ENCODE assay signal across 15 cellular contexts in genomic region chr11:126499124-126499752, GRCh38.
DNase-seq lines count a peak whose midpoint lies in the region; ATAC-seq, FAIRE-seq and TF ChIP-seq lines count a peak whose summit lies in the region.
"Had no signal": no experiment of that assay in that cellular context is flagged by ENCODE, and none has a peak within 500 bp of the region (broad histone marks: within the 10 kb centered on the region; RNA-seq: fewer than 3 reads in every experiment).

No MANE protein-coding gene starts in this region.

- no peak overlapping the region for H2AK5ac ChIP-seq in H1 (ENCODE audit: low read depth, low read length)

- H3K79me1 ChIP-seq in H1 (ENCODE audit: low read depth, low read length) = 0 out of 2 replicates have a peak, but pooled peaks cover 3% of the 10 kb centered on the region

- H4K8ac ChIP-seq in H1 (ENCODE audit: extremely low read depth, insufficient read depth, low read length) = no peak overlapping the region

- H2BK12ac ChIP-seq in H1 (ENCODE audit: low read depth, low read length) = no peak overlapping the region

- no peaks in the 10 kb centered on the region for H3K79me2 ChIP-seq in H1 (ENCODE audit: control insufficient read depth in 1 of 2, insufficient read depth in 2 of 2, low read length in 2 of 2)

- no peak overlapping the region for H2BK5ac ChIP-seq in H1 (ENCODE audit: low read depth, low read length)

- H3K27me3 ChIP-seq in H1 (replicated peaks in 1 of 4; ENCODE audit: control insufficient read depth in 3 of 4, extremely low read depth in 1 of 4, insufficient read depth in 3 of 4, low read length in 3 of 4) = no peaks in the 10 kb centered on the region
- peaks cover 0 to 54% (median 0%) of the 10 kb centered on the region in 7 donors for H3K27me3 ChIP-seq in spleen (replicated peaks in 1 of 7)

- H3K56ac ChIP-seq in H1 (replicated peaks; ENCODE audit: insufficient read length, low read depth, low read length) = no peak overlapping the region

- POLR2A ChIA-PET in H1 (lab: Charles Lee; ENCODE audit: partially characterized antibody) = interaction anchor here (1.0 kb wide), 1 partner anchor 57 kb away, joined by 3 read pairs; no protein-coding TSS in a partner anchor

- peak overlapping the region; percentile 45 for H4K91ac ChIP-seq in H1 (replicated peaks; ENCODE audit: insufficient read length, low read length)

- peak overlapping the region; percentile 40; the same call in 1 of the 2 replicates for H3K18ac ChIP-seq in H1 (ENCODE audit: extremely low read depth, low read length)

- no peak for TF ChIP-seq POLR2A in H1 (IDR thresholded peaks at IDR 0.05; ENCODE audit: control extremely low read depth in 1 of 2, low read depth in 2 of 2, low read length in 2 of 2)
- TF ChIP-seq POLR2A in spleen (IDR thresholded peaks at IDR 0.05) = no peak

- peaks cover 4 to 32% (median 14%) of the 10 kb centered on the region in 4 experiments for H3K4me1 ChIP-seq in H1 (replicated peaks in 1 of 4; ENCODE audit: control insufficient read depth in 3 of 4, insufficient read depth in 4 of 4, low read length in 3 of 4)
- no peaks in the 10 kb centered on the region for H3K4me1 ChIP-seq in spleen

- H3K36me3 ChIP-seq in H1 (ENCODE audit: control insufficient read depth in 2 of 4, insufficient read depth in 4 of 4, low read length in 3 of 4) = no peaks in the 10 kb centered on the region
- H3K36me3 ChIP-seq in spleen = no peaks in the 10 kb centered on the region

- H2BK120ac ChIP-seq in H1 (replicated peaks; ENCODE audit: low read depth, low read length) = no peak overlapping the region

- no peak overlapping the region for H3K9ac ChIP-seq in H1 (replicated peaks in 1 of 4; ENCODE audit: extremely low read depth in 1 of 4, low read depth in 3 of 4, low read length in 3 of 4)

- no peak for FAIRE-seq in H1 (lab: Jason Lieb, UNC)
- FAIRE-seq: A204.1 had no signal

- CTCF ChIA-PET in H1 (lab: Charles Lee; ENCODE audit: partially characterized antibody) = interaction anchor here (0.9 to 1.3 kb wide), 5 partner anchors 10 to 59 kb away, joined by 3 to 6 read pairs (median 3); no protein-coding TSS in a partner anchor

- ATAC-seq in GM21723 (IDR thresholded peaks at IDR 0.05; ENCODE audit: unreplicated experiment) = no peak
- ATAC-seq: T-cell had no signal

- 0 out of 2 replicates have a peak overlapping the region, but pooled peaks have one; percentile 26 for H2BK15ac ChIP-seq in H1 (ENCODE audit: low read length)

- H3K9me3 ChIP-seq in H1 (ENCODE audit: insufficient read depth in 2 of 2, low read depth in 1 of 2, low read length in 1 of 2) = no peaks in the 10 kb centered on the region
- peaks cover 0 to 11% (median 4%) of the 10 kb centered on the region in 8 donors for H3K9me3 ChIP-seq in spleen

- no peak overlapping the region for H3K14ac ChIP-seq in H1 (ENCODE audit: insufficient read length)

- H3K4me3 ChIP-seq in H1 (ENCODE audit: extremely low read depth in 1 of 4, insufficient read depth in 2 of 4, low read depth in 3 of 4, low read length in 4 of 4) (no peak overlapping the region), spleen (no peak overlapping the region)

- H3K23ac ChIP-seq in H1 (ENCODE audit: insufficient read length) = no peak overlapping the region

- TF ChIP-seq CTCF in H1 (IDR thresholded peaks at IDR 0.05; ENCODE audit: control extremely low read depth in 1 of 3, insufficient read depth in 1 of 3, low read depth in 1 of 3, low read length in 3 of 3) (no peak), spleen (IDR thresholded peaks at IDR 0.05 in 8 of 11, conservative IDR thresholded peaks at IDR 0.05 in 3 of 11) (no peak)

- no peak for TF ChIP-seq RAD21 in H1 (IDR thresholded peaks at IDR 0.05 in 1 of 2, conservative IDR thresholded peaks at IDR 0.05 in 1 of 2; ENCODE audit: low read depth in 2 of 2, low read length in 2 of 2)

- no peaks in the 10 kb centered on the region for H4K20me1 ChIP-seq in H1 (replicated peaks in 1 of 2; ENCODE audit: control insufficient read depth in 1 of 2, insufficient read depth in 2 of 2, low read length in 2 of 2)

- no peak overlapping the region for H3K4ac ChIP-seq in H1 (replicated peaks; ENCODE audit: insufficient read length, low read depth, low read length)

- no peaks in the 10 kb centered on the region for H3K23me2 ChIP-seq in H1 (ENCODE audit: low read depth, low read length)

- TF ChIP-seq EP300 in H1 (IDR thresholded peaks at IDR 0.05; ENCODE audit: borderline replicate concordance in 1 of 2, low read depth in 2 of 2, low read length in 2 of 2) = no peak

- H2AFZ ChIP-seq in H1 (ENCODE audit: low read length) = no peak overlapping the region

- WGBS in H1 (ENCODE audit: extremely low coverage in 1 of 2, insufficient coverage in 1 of 2, insufficient read length in 1 of 2, insufficient replicate concordance in 2 of 2, low coverage in 1 of 2, low lambda C conversion rate in 2 of 2, missing lambda C conversion rate in 1 of 2), 2 experiments = 71% methylated on average over 19 of the region's 19 CpGs; no CpG with 5 or more reads in 1 of the 2 experiments
- 46 to 59% (median 54%) methylated on average over 19 of the region's 19 CpGs for WGBS in spleen, 5 donors

- H2BK20ac ChIP-seq in H1 (ENCODE audit: low read length) = 0 out of 2 replicates have a peak overlapping the region, but pooled peaks have one; percentile 72

- no peak overlapping the region for H4K5ac ChIP-seq in H1 (ENCODE audit: insufficient read length, low read depth, low read length)

- DNase-seq in activated effector memory CD4-positive, alpha-beta T cell treated with anti-CD3 and anti-CD28 coated beads, Interleukin-2, amount 50 U/mL, for 16 hours = peak; percentile 30
- no peak for DNase-seq in activated effector memory CD4-positive, alpha-beta T cell treated with Interleukin-2 at 50 U/mL for 16 hours
- DNase-seq in NOMO-1 (lab: John Stamatoyannopoulos, UW; ENCODE audit: unreplicated experiment in 2 of 2) (peak; percentile 47 to 53), H1 (ENCODE audit: low read depth in 1 of 2, low spot score in 2 of 2) (no peak), spleen (peak; percentile 27), ecto neural progenitor cell (ENCODE audit: low spot score) (no peak), dermis blood vessel endothelial cell (no peak)
- DNase-seq: DMS53, NCI-H1092, NCI-H2107, NCI-H345, NCI-H69, T-cell had no signal

- H3K27ac ChIP-seq in H1 (ENCODE audit: low read depth, low read length) (no peak overlapping the region), spleen (no peak overlapping the region)

- intact Hi-C loops in spleen (cut with DNase I; ENCODE audit: low total_unique reads) = no loop called here

- no peak overlapping the region; a peak in 1 of 4 replicates for H3K4me2 ChIP-seq in H1 (ENCODE audit: insufficient read depth in 1 of 2, low read depth in 2 of 2, low read length in 2 of 2)

TF ChIP-seq in H1, 55 proteins besides CTCF, POLR2A, EP300 and RAD21:
- TF ChIP-seq SUZ12 (IDR thresholded peaks at IDR 0.05; ENCODE audit: low read length) (no peak), ATF2 (IDR thresholded peaks at IDR 0.05; ENCODE audit: low read length) (no peak), CHD1 (IDR thresholded peaks at IDR 0.05; ENCODE audit: low read depth, low read length) (no peak), ATF3 (IDR thresholded peaks at IDR 0.05; ENCODE audit: insufficient read depth, low read depth, low read length) (no peak)

Comparison
In these comparisons a context has a peak if more than half of its experiments do, and no peak if none do; other contexts are left out.
1. DNase-seq: peak in activated effector memory CD4-positive, alpha-beta T cell treated with anti-CD3 and anti-CD28 coated beads, Interleukin-2, amount 50 U/mL, for 16 hours (single experiment), NOMO-1 (2 of 2) and spleen (single experiment); none in activated effector memory CD4-positive, alpha-beta T cell treated with Interleukin-2 at 50 U/mL for 16 hours (single experiment), H1 (0 of 2), ecto neural progenitor cell (single experiment) and dermis blood vessel endothelial cell (single experiment).